Comparison of ENCODE assay signal across 19 cellular contexts in genomic region chr20:17638835-17639407, GRCh38. TPM values are rescaled to one million over a fixed set of nuclear protein-coding genes. Genes with fewer than 3 reads are reported as not detected.
DNase-seq lines count a peak whose midpoint lies in the region; ATAC-seq, FAIRE-seq and TF ChIP-seq lines count a peak whose summit lies in the region.
"Had no signal": no experiment of that assay in that cellular context is flagged by ENCODE, and none has a peak within 500 bp of the region (broad histone marks: within the 10 kb centered on the region; RNA-seq: fewer than 3 reads in every experiment).

No MANE protein-coding gene starts in this region.

- H3K4me3 ChIP-seq in BLaER1 (no peak overlapping the region), dorsolateral prefrontal cortex (no peak overlapping the region), osteoblast (ENCODE audit: insufficient read depth, low read length) (no peak overlapping the region), small intestine (ENCODE audit: low read depth in 1 of 2, low read length in 2 of 2) (no peak overlapping the region)
- H3K4me3 ChIP-seq: HAP-1 had no signal

- H3K9me3 ChIP-seq in BLaER1 (no peaks in the 10 kb centered on the region), osteoblast (ENCODE audit: low read depth, low read length) (no peaks in the 10 kb centered on the region), small intestine (ENCODE audit: control insufficient read depth, low read depth) (no peaks in the 10 kb centered on the region)
- H3K9me3 ChIP-seq: HAP-1 had no signal

- H3K27ac ChIP-seq in BLaER1 (peak overlapping the region; percentile 66), dorsolateral prefrontal cortex (peak overlapping the region in 35 of 59 donors; percentile 3 to 96 (median 87)), osteoblast (ENCODE audit: low read depth, low read length) (peak overlapping the region; percentile 12), small intestine (ENCODE audit: low read depth in 1 of 2, low read length in 1 of 2) (no peak overlapping the region)
- H3K27ac ChIP-seq: HL-60 had no signal

- H3K36me3 ChIP-seq in BLaER1 (peaks cover 72% of the 10 kb centered on the region), osteoblast (ENCODE audit: insufficient read depth, low read length) (peaks cover 90% of the 10 kb centered on the region), small intestine (ENCODE audit: control insufficient read depth in 2 of 2, insufficient read depth in 2 of 2, low read length in 2 of 2) (peaks cover 24 to 29% of the 10 kb centered on the region in 2 donors)

- H3K4me1 Mint-ChIP-seq in HFFc6 (ENCODE audit: low read depth): no peaks in the 10 kb centered on the region

- TF ChIP-seq CTCF in HFFc6 (IDR thresholded peaks at IDR 0.05) (no peak), dorsolateral prefrontal cortex (IDR thresholded peaks at IDR 0.05 in 54 of 56, conservative IDR thresholded peaks at IDR 0.05 in 2 of 56; ENCODE audit: low read depth in 1 of 56, partially characterized antibody in 56 of 56) (no peak), osteoblast (IDR thresholded peaks at IDR 0.05; ENCODE audit: extremely low read depth, low read depth, low read length) (no peak)

- H3K27me3 Mint-ChIP-seq in HFFc6 (ENCODE audit: insufficient read depth): peaks cover 6% of the 10 kb centered on the region
- H3K27me3 Mint-ChIP-seq: B cell had no signal

- no peaks in the 10 kb centered on the region for H3K27me3 ChIP-seq in BLaER1
- no peaks in the 10 kb centered on the region for H3K27me3 ChIP-seq in dorsolateral prefrontal cortex
- H3K27me3 ChIP-seq in osteoblast (ENCODE audit: insufficient read depth, low read length): no peaks in the 10 kb centered on the region
- H3K27me3 ChIP-seq in small intestine (ENCODE audit: control insufficient read depth in 2 of 2, insufficient read depth in 2 of 2, low read length in 2 of 2): no peaks in the 10 kb centered on the region

- intact Hi-C loops in dorsolateral prefrontal cortex (cut with DNase I): loop anchor here in 1 of 2 donors (5.0 kb wide), 1 partner anchor 43 kb away; the partner anchor contains the start of gene RRBP1

- DNase-seq in HFFc6: no peak
- DNase-seq in dorsolateral prefrontal cortex: no peak
- peak; percentile 65 for DNase-seq in osteoblast (ENCODE audit: insufficient read length, low spot score, missing footprints)
- DNase-seq in small intestine: no peak
- DNase-seq: CD8-positive, alpha-beta T cell; COR-L47; DND-41; GDM1 had no signal

- no peak for ATAC-seq in GM21367 (IDR thresholded peaks at IDR 0.05; ENCODE audit: unreplicated experiment)
- no peak for ATAC-seq in HG03457 (IDR thresholded peaks at IDR 0.05; ENCODE audit: unreplicated experiment)
- ATAC-seq: CD8-positive, alpha-beta T cell had no signal

- peaks cover 100% of the 10 kb centered on the region for H3K4me1 ChIP-seq in BLaER1
- H3K4me1 ChIP-seq in osteoblast (ENCODE audit: insufficient read depth, low read length): peaks cover 5% of the 10 kb centered on the region
- no peaks in the 10 kb centered on the region for H3K4me1 ChIP-seq in small intestine (ENCODE audit: control insufficient read depth in 2 of 2, insufficient read depth in 1 of 2, low read depth in 1 of 2, low read length in 1 of 2)
- H3K4me1 ChIP-seq: HAP-1 had no signal

- peaks cover 96% of the 10 kb centered on the region for H3K79me2 ChIP-seq in osteoblast (ENCODE audit: insufficient read depth, low read length)

- H3K9ac ChIP-seq in BLaER1: peak overlapping the region; percentile 23

- no peak overlapping the region for H2AFZ ChIP-seq in osteoblast (ENCODE audit: low read length)

- no peaks in the 10 kb centered on the region for H3K9me3 Mint-ChIP-seq in HFFc6
- H3K9me3 Mint-ChIP-seq: CD8-positive, alpha-beta T cell had no signal

- peaks cover 17% of the 10 kb centered on the region; the same call in 1 of the 2 replicates for H3K36me3 Mint-ChIP-seq in HFFc6 (ENCODE audit: low read depth)

- H3K4me3 Mint-ChIP-seq in HFFc6: no peak overlapping the region
- H3K4me3 Mint-ChIP-seq: B cell; CD14-positive monocyte; CD8-positive, alpha-beta T cell had no signal

- no peak for FAIRE-seq in small intestine (lab: Jason Lieb, UNC)
- FAIRE-seq: A204.1, D721Med, GM12892, H1 had no signal

- 87 to 89% (median 88%) methylated on average over 6 of the region's 6 CpGs for WGBS in small intestine, 3 donors

- peak overlapping the region; percentile 96 for H3K4me2 ChIP-seq in BLaER1
- H3K4me2 ChIP-seq in osteoblast (ENCODE audit: insufficient read depth, low read length): no peak overlapping the region

- peak overlapping the region; percentile 36; the same call in 1 of the 2 replicates for H3K27ac Mint-ChIP-seq in HFFc6
- H3K27ac Mint-ChIP-seq: B cell; CD8-positive, alpha-beta T cell had no signal

- no peaks in the 10 kb centered on the region for H4K20me1 ChIP-seq in BLaER1
- peaks cover 81% of the 10 kb centered on the region for H4K20me1 ChIP-seq in osteoblast (ENCODE audit: insufficient read depth, low read length)

RNA-seq across cellular contexts. Expression of gene RRBP1, which starts 43.1 kb away (rescaled TPM):
- 100 to 1,000 TPM; 273 to 331 (median 317) TPM for total RNA-seq in HFFc6 (2021; fragmentation: NEBNext Ultra II Directional; extraction: Animal tissue kit (Norgen Biotek cat#: 25700))
- total RNA-seq in dorsolateral prefrontal cortex: 100 to 1,000 TPM in 1 of 120 experiments, 10 to 100 TPM in 119; 25.5 to 102 (median 45.7) TPM
- 122 and 126 TPM in 2 replicates for total RNA-seq in osteoblast
- 100 to 1,000 TPM in 1 of 3 donors, 10 to 100 TPM in 2; 45.2 to 164 (median 59.7) TPM for polyA plus RNA-seq in small intestine

Comparison
In these comparisons a context has a peak if more than half of its experiments do, and no peak if none do; other contexts are left out.
1. H3K27ac ChIP-seq: peak in BLaER1 (single experiment), dorsolateral prefrontal cortex (35 of 59) and osteoblast (single experiment); none in small intestine (0 of 2).